Comparison of ENCODE assay signal across 21 cellular contexts in genomic region chr2:141869572-141869971, GRCh38.
DNase-seq lines count a peak whose midpoint lies in the region; ATAC-seq, FAIRE-seq and TF ChIP-seq lines count a peak whose summit lies in the region.
"Had no signal": no experiment of that assay in that cellular context is flagged by ENCODE, and none has a peak within 500 bp of the region (broad histone marks: within the 10 kb centered on the region; RNA-seq: fewer than 3 reads in every experiment).

No MANE protein-coding gene starts in this region.

- no peak overlapping the region for H3K27ac ChIP-seq in GM23338 (ENCODE audit: low read depth)
- H3K27ac ChIP-seq: 22Rv1; A549; BLaER1 treated with 17β-estradiol and CSF1 and Interleukin-3, amounts not matched to agents 10 nM and 100 nM; C4-2B had no signal

- no peak overlapping the region for H3K4me3 ChIP-seq in GM23338
- H3K4me3 ChIP-seq: A549; BLaER1 treated with 17β-estradiol and CSF1 and Interleukin-3, amounts not matched to agents 10 nM and 100 nM had no signal

- no peak overlapping the region for H2AFZ ChIP-seq in GM23338

- no peak for ATAC-seq in GM23338
- ATAC-seq: A549; CD8-positive, alpha-beta T cell had no signal

- no peaks in the 10 kb centered on the region for H3K27me3 ChIP-seq in GM23338 (ENCODE audit: insufficient read depth)
- H3K27me3 ChIP-seq: BLaER1 treated with 17β-estradiol and CSF1 and Interleukin-3, amounts not matched to agents 10 nM and 100 nM had no signal

- H3K4me2 ChIP-seq in GM23338: no peak overlapping the region
- H3K4me2 ChIP-seq: A549; BLaER1 treated with 17β-estradiol and CSF1 and Interleukin-3, amounts not matched to agents 10 nM and 100 nM had no signal

- no peaks in the 10 kb centered on the region for H3F3A ChIP-seq in GM23338 (replicated peaks; ENCODE audit: low read depth)

- TF ChIP-seq CTCF in GM23338 (conservative IDR thresholded peaks at IDR 0.05; ENCODE audit: low read depth in 2 of 2): no peak

- H3K27ac Mint-ChIP-seq in GM23338: peak overlapping the region; percentile 70; the same call in 1 of the 2 replicates
- H3K27ac Mint-ChIP-seq: B cell; CD4-positive, alpha-beta T cell; CD8-positive, alpha-beta T cell had no signal

- peaks cover 3% of the 10 kb centered on the region for H3K27me3 Mint-ChIP-seq in GM23338 (ENCODE audit: insufficient read depth, low read depth, poor library complexity)
- H3K27me3 Mint-ChIP-seq: B cell; CD4-positive, alpha-beta T cell had no signal

- H3K79me2 ChIP-seq in GM23338 (replicated peaks; ENCODE audit: insufficient read depth): no peaks in the 10 kb centered on the region

- peaks cover 30% of the 10 kb centered on the region for H3K4me1 Mint-ChIP-seq in GM23338
- H3K4me1 Mint-ChIP-seq: B cell had no signal

- H4K20me1 ChIP-seq in GM23338 (replicated peaks; ENCODE audit: insufficient read depth): no peaks in the 10 kb centered on the region
- H4K20me1 ChIP-seq: BLaER1 treated with 17β-estradiol and CSF1 and Interleukin-3, amounts not matched to agents 10 nM and 100 nM had no signal

- DNase-seq in NCI-H82 (lab: John Stamatoyannopoulos, UW) (peak; percentile 14), NCI-H82 treated with DMSO at 0.1 percent for 48 hours (lab: John Stamatoyannopoulos, UW; ENCODE audit: unreplicated experiment) (no peak), GM23338 (ENCODE audit: low spot score) (no peak), frontal cortex (ENCODE audit: low spot score in 2 of 2) (no peak), NCI-H1417 (lab: John Stamatoyannopoulos, UW) (no peak)
- DNase-seq: AML-193; Caco-2; Calu3; CD4-positive, alpha-beta T cell; CD8-positive, alpha-beta T cell; DMS79 treated with DMSO at 0.1 percent for 48 hours; GF-D8 had no signal

- H3K4me1 ChIP-seq in GM23338 (ENCODE audit: insufficient read depth): peaks cover 33% of the 10 kb centered on the region
- H3K4me1 ChIP-seq: A549; BLaER1 treated with 17β-estradiol and CSF1 and Interleukin-3, amounts not matched to agents 10 nM and 100 nM; Caco-2 had no signal

- no peaks in the 10 kb centered on the region for H3K9me2 ChIP-seq in GM23338 (ENCODE audit: insufficient read depth)

- no peaks in the 10 kb centered on the region for H3K9me3 Mint-ChIP-seq in GM23338

- peak; percentile 3 for FAIRE-seq in frontal cortex (lab: Jason Lieb, UNC)
- FAIRE-seq: A549, D721Med, G401.6, GM12891, GM19239 had no signal

- no peaks in the 10 kb centered on the region for H3K36me3 ChIP-seq in GM23338 (ENCODE audit: insufficient read depth)
- H3K36me3 ChIP-seq: BLaER1 treated with 17β-estradiol and CSF1 and Interleukin-3, amounts not matched to agents 10 nM and 100 nM had no signal

- H3K4me3 Mint-ChIP-seq in GM23338: no peak overlapping the region
- H3K4me3 Mint-ChIP-seq: B cell; CD4-positive, alpha-beta T cell; CD8-positive, alpha-beta T cell had no signal

- H3K36me3 Mint-ChIP-seq in GM23338 (ENCODE audit: low read depth): 0 out of 3 replicates have a peak, but pooled peaks cover 8% of the 10 kb centered on the region
- H3K36me3 Mint-ChIP-seq: CD8-positive, alpha-beta T cell had no signal

TF ChIP-seq in GM23338, 12 proteins besides CTCF, POLR2A, EP300 and RAD21 (continues in another document):
- TF ChIP-seq ZNF331 (CRISPR knock-in tag; IDR thresholded peaks at IDR 0.05; ENCODE audit: low read depth) (no peak), STAT1 (IDR thresholded peaks at IDR 0.05; ENCODE audit: unreplicated experiment) (no peak), EZH2phosphoT487 (IDR thresholded peaks at IDR 0.05; ENCODE audit: unreplicated experiment) (no peak), NANOG (IDR thresholded peaks at IDR 0.05; ENCODE audit: borderline replicate concordance) (no peak), ZNF462 (CRISPR knock-in tag; IDR thresholded peaks at IDR 0.05) (no peak), ZNF114 (CRISPR knock-in tag; IDR thresholded peaks at IDR 0.05) (no peak), POLR2AphosphoS5 (IDR thresholded peaks at IDR 0.05; ENCODE audit: low read depth) (no peak), ETS1 (IDR thresholded peaks at IDR 0.05) (no peak), EZH2 (IDR thresholded peaks at IDR 0.05; ENCODE audit: low read depth, unreplicated experiment) (no peak), JUNB (IDR thresholded peaks at IDR 0.05; ENCODE audit: unreplicated experiment) (no peak)
